18 cellular contexts compared by ENCODE assay signal in genomic region chr6:1377526-1378223, GRCh38. TPM values are rescaled to one million over a fixed set of nuclear protein-coding genes. Genes with fewer than 3 reads are reported as not detected.
DNase-seq lines count a peak whose midpoint lies in the region; ATAC-seq, FAIRE-seq and TF ChIP-seq lines count a peak whose summit lies in the region.
"Had no signal": no experiment of that assay in that cellular context is flagged by ENCODE, and none has a peak within 500 bp of the region (broad histone marks: within the 10 kb centered on the region; RNA-seq: fewer than 3 reads in every experiment).

No MANE protein-coding gene starts in this region.

- H3K27ac ChIP-seq in HepG2 (ENCODE audit: extremely low read length, insufficient read depth, low read length) = no peak overlapping the region
- no peak overlapping the region for H3K27ac ChIP-seq in right lobe of liver
- H3K27ac ChIP-seq in H1 (ENCODE audit: low read depth, low read length) = no peak overlapping the region
- H3K27ac ChIP-seq: RWPE1, stomach had no signal

- H3K9me3 ChIP-seq in HepG2 (ENCODE audit: low read length) (no peaks in the 10 kb centered on the region), right lobe of liver (no peaks in the 10 kb centered on the region), H1 (ENCODE audit: insufficient read depth in 2 of 2, low read depth in 1 of 2, low read length in 1 of 2) (no peaks in the 10 kb centered on the region), mucosa of descending colon (no peaks in the 10 kb centered on the region)

- no peak overlapping the region for H4K5ac ChIP-seq in H1 (ENCODE audit: insufficient read length, low read depth, low read length)

- peak overlapping the region; percentile 21 for H3K4me3 Mint-ChIP-seq in nephron progenitor cell
- H3K4me3 Mint-ChIP-seq: activated CD4-positive, alpha-beta T cell treated with anti-CD3 and anti-CD28 coated beads for 36 hours; activated T-cell treated with anti-CD3 and anti-CD28 coated beads, Interleukin-2, amount 50 U/mL, for 4 hours; T-helper 2 cell treated with Interferon-gamma antibody and Interleukin-4, amounts not matched to agents 5 μg/mL and 100 μg/mL, for 36 hours had no signal

- TF ChIP-seq CTCF in HepG2 (CRISPR knock-in tag; IDR thresholded peaks at IDR 0.05) (no peak), right lobe of liver (IDR thresholded peaks at IDR 0.05) (no peak), H1 (IDR thresholded peaks at IDR 0.05; ENCODE audit: control extremely low read depth in 1 of 3, insufficient read depth in 1 of 3, low read depth in 1 of 3, low read length in 3 of 3) (no peak), nephron progenitor cell (IDR thresholded peaks at IDR 0.05) (no peak), mucosa of descending colon (IDR thresholded peaks at IDR 0.05) (no peak)

- intact Hi-C loops in HepG2 (cut with micrococcal nuclease; ENCODE audit: unreplicated experiment) (no loop called here), right lobe of liver (cut with DNase I) (no loop called here), mucosa of descending colon (cut with DNase I, micrococcal nuclease) (no loop called here)

- H4K8ac ChIP-seq in H1 (ENCODE audit: extremely low read depth, insufficient read depth, low read length) = no peak overlapping the region

- H3K56ac ChIP-seq in H1 (replicated peaks; ENCODE audit: insufficient read length, low read depth, low read length) = no peak overlapping the region

- no peak overlapping the region for H2AK5ac ChIP-seq in H1 (ENCODE audit: low read depth, low read length)

- H3K4ac ChIP-seq in H1 (replicated peaks; ENCODE audit: insufficient read length, low read depth, low read length) = no peak overlapping the region

- FAIRE-seq in HepG2 (lab: Jason Lieb, UNC) (no peak), H1 (lab: Jason Lieb, UNC) (no peak)
- FAIRE-seq: kidney had no signal

- H3K79me1 ChIP-seq in H1 (ENCODE audit: low read depth, low read length) = no peaks in the 10 kb centered on the region

- peaks cover 6% of the 10 kb centered on the region; the same call in 1 of the 2 replicates for H3K23me2 ChIP-seq in H1 (ENCODE audit: low read depth, low read length)

- TF ChIP-seq EP300 in HepG2 (IDR thresholded peaks at IDR 0.05; ENCODE audit: low read depth in 2 of 2, low read length in 2 of 2) = no peak
- no peak for TF ChIP-seq EP300 in HepG2 (CRISPR knock-in tag; IDR thresholded peaks at IDR 0.05; ENCODE audit: borderline replicate concordance)
- no peak for TF ChIP-seq EP300 in H1 (IDR thresholded peaks at IDR 0.05; ENCODE audit: borderline replicate concordance in 1 of 2, low read depth in 2 of 2, low read length in 2 of 2)

- no peak overlapping the region for H3K14ac ChIP-seq in H1 (ENCODE audit: insufficient read length)

- H3K36me3 ChIP-seq in HepG2 (replicated peaks in 1 of 2; ENCODE audit: control insufficient read depth in 1 of 2, insufficient read depth in 2 of 2, low read length in 2 of 2) = no peaks in the 10 kb centered on the region
- no peaks in the 10 kb centered on the region for H3K36me3 ChIP-seq in right lobe of liver
- peaks cover 0 to 3% (median 0%) of the 10 kb centered on the region in 4 experiments; a peak in 1 of 8 replicates for H3K36me3 ChIP-seq in H1 (ENCODE audit: control insufficient read depth in 2 of 4, insufficient read depth in 4 of 4, low read length in 3 of 4)
- no peaks in the 10 kb centered on the region for H3K36me3 ChIP-seq in mucosa of descending colon (ENCODE audit: low read depth)
- H3K36me3 ChIP-seq: stomach had no signal

- no TSS peak for BruUV-seq in HepG2 (replicated peaks; lab: Mats Ljungman, UMichigan)

- H2BK12ac ChIP-seq in H1 (ENCODE audit: low read depth, low read length) = no peak overlapping the region

- TF ChIP-seq RAD21 in HepG2 (CRISPR knock-in tag; IDR thresholded peaks at IDR 0.05) (no peak), H1 (IDR thresholded peaks at IDR 0.05 in 1 of 2, conservative IDR thresholded peaks at IDR 0.05 in 1 of 2; ENCODE audit: low read depth in 2 of 2, low read length in 2 of 2) (no peak)

- H3K4me1 ChIP-seq in HepG2 (ENCODE audit: insufficient read depth, low read length) (peaks cover 11% of the 10 kb centered on the region; the same call in 1 of the 2 replicates), right lobe of liver (peaks cover 0 to 28% (median 2%) of the 10 kb centered on the region in 4 donors), H1 (replicated peaks in 1 of 4; ENCODE audit: control insufficient read depth in 3 of 4, insufficient read depth in 4 of 4, low read length in 3 of 4) (peaks cover 0 to 21% (median 5%) of the 10 kb centered on the region in 4 experiments; a peak in 5 of 7 replicates), mucosa of descending colon (ENCODE audit: low read depth) (peaks cover 18% of the 10 kb centered on the region)

- H2AFZ ChIP-seq in HepG2 (ENCODE audit: low read length) (no peak overlapping the region), H1 (ENCODE audit: low read length) (no peak overlapping the region)

- H3K9ac ChIP-seq in HepG2 (ENCODE audit: insufficient read depth, low read depth, low read length) (no peak overlapping the region), H1 (replicated peaks in 1 of 4; ENCODE audit: extremely low read depth in 1 of 4, low read depth in 3 of 4, low read length in 3 of 4) (no peak overlapping the region)

- ATAC-seq in HepG2 = no peak
- ATAC-seq in right lobe of liver = no peak
- ATAC-seq in esophagus mucosa = no peak
- no peak for ATAC-seq in HG02981 (IDR thresholded peaks at IDR 0.05; ENCODE audit: unreplicated experiment)
- no peak for ATAC-seq in mucosa of descending colon
- ATAC-seq: activated CD4-positive, alpha-beta T cell treated with anti-CD3 and anti-CD28 coated beads for 36 hours; activated T-cell treated with anti-CD3 and anti-CD28 coated beads, Interleukin-2, amount 50 U/mL, for 4 hours had no signal

- 63% methylated on average over 21 of the region's 21 CpGs for WGBS in HepG2 (ENCODE audit: low lambda C conversion rate)
- 10% methylated on average over 20 of the region's 21 CpGs for WGBS in right lobe of liver (ENCODE audit: insufficient coverage, low coverage, low lambda C conversion rate, missing lambda C conversion rate)
- WGBS in H1 (ENCODE audit: extremely low coverage in 1 of 2, insufficient coverage in 1 of 2, insufficient read length in 1 of 2, insufficient replicate concordance in 2 of 2, low coverage in 1 of 2, low lambda C conversion rate in 2 of 2, missing lambda C conversion rate in 1 of 2), 2 experiments = 10 to 100% methylated on average over 2 to 18 of the region's 21 CpGs

- H4K20me1 ChIP-seq in HepG2 (ENCODE audit: insufficient read depth, low read length) (no peaks in the 10 kb centered on the region; the same call in 1 of the 2 replicates), H1 (replicated peaks in 1 of 2; ENCODE audit: control insufficient read depth in 1 of 2, insufficient read depth in 2 of 2, low read length in 2 of 2) (peaks cover 10 to 18% of the 10 kb centered on the region in 2 experiments)

- in situ Hi-C loops in HepG2 (cut with HindIII; ENCODE audit: extremely low pct_ligation_motif_present, low pct_unique_long_range_greater_than_20kb) = no loop called here

- TF ChIP-seq POLR2A in HepG2 (IDR thresholded peaks at IDR 0.05; ENCODE audit: insufficient read depth in 1 of 2, low read depth in 2 of 2, low read length in 2 of 2) = no peak
- TF ChIP-seq POLR2A in right lobe of liver (IDR thresholded peaks at IDR 0.05) = no peak
- no peak for TF ChIP-seq POLR2A in H1 (IDR thresholded peaks at IDR 0.05; ENCODE audit: control extremely low read depth in 1 of 2, low read depth in 2 of 2, low read length in 2 of 2)

- no peak overlapping the region for H3K4me2 ChIP-seq in HepG2 (ENCODE audit: low read depth, low read length)
- H3K4me2 ChIP-seq in H1 (ENCODE audit: insufficient read depth in 1 of 2, low read depth in 2 of 2, low read length in 2 of 2) = peak overlapping the region; percentile 54 to 67

- no peak for DNase-seq in HepG2 (ENCODE audit: low spot score)
- no peak for DNase-seq in right lobe of liver
- DNase-seq in H1 (ENCODE audit: low read depth in 1 of 2, low spot score in 2 of 2) = no peak
- no peak for DNase-seq in nephron progenitor cell
- no peak for DNase-seq in islet precursor cell
- no peak for DNase-seq in mucosa of descending colon
- DNase-seq: activated CD4-positive, alpha-beta T cell treated with anti-CD3 and anti-CD28 coated beads for 36 hours; activated T-cell treated with anti-CD3 and anti-CD28 coated beads, Interleukin-2, amount 50 U/mL, for 4 hours; cerebellar nuclear complex; KG1; kidney; NCI-H2171 treated with DMSO at 0.1 percent for 48 hours; NK-92 treated with Interleukin-12 subunit alpha and Interleukin-12 subunit beta, amount 100 ng/mL, for 24 hours; stomach had no signal

- POLR2A ChIA-PET in HepG2 (lab: Yijun Ruan, JAX) = no interaction called here
- POLR2A ChIA-PET in H1 (lab: Charles Lee; ENCODE audit: partially characterized antibody) = interaction anchor here (1.4 to 2.6 kb wide), 3 partner anchors 8 to 19 kb away, joined by 3 to 7 read pairs (median 4); no protein-coding TSS in a partner anchor

- H3K23ac ChIP-seq in H1 (ENCODE audit: insufficient read length) = no peak overlapping the region

- H2BK15ac ChIP-seq in H1 (ENCODE audit: low read length) = no peak overlapping the region

- no peak overlapping the region for H2BK120ac ChIP-seq in H1 (replicated peaks; ENCODE audit: low read depth, low read length)

- H2BK5ac ChIP-seq in H1 (ENCODE audit: low read depth, low read length) = no peak overlapping the region

- peaks cover 12% of the 10 kb centered on the region for H3K9me3 Mint-ChIP-seq in nephron progenitor cell
- H3K9me3 Mint-ChIP-seq: T-helper 2 cell treated with Interferon-gamma antibody and Interleukin-4, amounts not matched to agents 5 μg/mL and 100 μg/mL, for 36 hours had no signal

- H3K27me3 Mint-ChIP-seq in nephron progenitor cell (ENCODE audit: low read depth, poor library complexity) = peaks cover 99% of the 10 kb centered on the region

- CTCF ChIA-PET in HepG2 (lab: Yijun Ruan, JAX; ENCODE audit: low intra/inter-chr PET ratio, low total read pairs) = no interaction called here
- CTCF ChIA-PET in H1 (lab: Charles Lee; ENCODE audit: partially characterized antibody) = interaction anchor here (1.0 to 2.6 kb wide), 7 partner anchors 9 to 67 kb away, joined by 3 to 10 read pairs (median 4); no protein-coding TSS in a partner anchor

- H3K27me3 ChIP-seq in HepG2 (ENCODE audit: control insufficient read depth in 1 of 2, insufficient read depth in 2 of 2, low read length in 2 of 2) = peaks cover 22 to 87% of the 10 kb centered on the region in 2 experiments
- H3K27me3 ChIP-seq in right lobe of liver = peaks cover 25 to 67% of the 10 kb centered on the region in 2 donors
- peaks cover 65 to 84% (median 76%) of the 10 kb centered on the region in 4 experiments for H3K27me3 ChIP-seq in H1 (replicated peaks in 1 of 4; ENCODE audit: control insufficient read depth in 3 of 4, extremely low read depth in 1 of 4, insufficient read depth in 3 of 4, low read length in 3 of 4)

- H3K4me1 Mint-ChIP-seq in nephron progenitor cell = peaks cover 9% of the 10 kb centered on the region

- H3K4me3 ChIP-seq in HepG2 (replicated peaks in 1 of 3; ENCODE audit: insufficient read depth in 1 of 3, low read depth in 2 of 3, low read length in 3 of 3) (no peak overlapping the region; a peak in 1 of 6 replicates), right lobe of liver (no peak overlapping the region), H1 (ENCODE audit: extremely low read depth in 1 of 4, insufficient read depth in 2 of 4, low read depth in 3 of 4, low read length in 4 of 4) (peak overlapping the region; percentile 9 to 53 (median 16); a peak in 5 of 8 replicates), mucosa of descending colon (no peak overlapping the region)

- H2BK20ac ChIP-seq in H1 (ENCODE audit: low read length) = no peak overlapping the region

- H3K36me3 Mint-ChIP-seq in nephron progenitor cell (ENCODE audit: low read depth) = no peaks in the 10 kb centered on the region

- H3K18ac ChIP-seq in H1 (ENCODE audit: extremely low read depth, low read length) = no peak overlapping the region

- no peak overlapping the region for H3K27ac Mint-ChIP-seq in nephron progenitor cell
- H3K27ac Mint-ChIP-seq: activated CD4-positive, alpha-beta T cell treated with anti-CD3 and anti-CD28 coated beads for 36 hours; T-helper 2 cell treated with Interferon-gamma antibody and Interleukin-4, amounts not matched to agents 5 μg/mL and 100 μg/mL, for 36 hours had no signal

- no peak overlapping the region for H4K91ac ChIP-seq in H1 (replicated peaks; ENCODE audit: insufficient read length, low read length)

- H3K79me2 ChIP-seq in HepG2 (ENCODE audit: insufficient read depth, low read length) (no peaks in the 10 kb centered on the region), H1 (ENCODE audit: control insufficient read depth in 1 of 2, insufficient read depth in 2 of 2, low read length in 2 of 2) (no peaks in the 10 kb centered on the region)

RNA-seq across cellular contexts. Expression of gene FOXF2, which starts 11.7 kb away (rescaled TPM):
- not detected in 2 replicates for total RNA-seq in HepG2 (2016; rRNA removed; fragmentation: Illumina TruSeq; extraction: Trizol)
- total RNA-seq in HepG2 (2016; cell fraction: cytosol; rRNA removed; fragmentation: Illumina TruSeq; extraction: Trizol; ENCODE audit: low read depth) = not detected in 2 replicates
- total RNA-seq in HepG2 (2016; cell fraction: insoluble cytoplasmic fraction; rRNA removed; fragmentation: Illumina TruSeq; extraction: Trizol) = not detected in 2 replicates
- total RNA-seq in HepG2 (2016; cell fraction: membrane; rRNA removed; fragmentation: Illumina TruSeq; extraction: Trizol) = not detected in 2 replicates
- not detected in 2 replicates for total RNA-seq in HepG2 (2016; cell fraction: nucleus; rRNA removed; fragmentation: Illumina TruSeq; extraction: Trizol)
- polyA plus RNA-seq in HepG2 (2011; rRNA removed) = not detected in 2 replicates
- 0.03 TPM in 2 replicates for polyA plus RNA-seq in HepG2 (2011; cell fraction: cytosol; rRNA removed)
- not detected in 2 replicates for polyA plus RNA-seq in HepG2 (2011; cell fraction: nucleus; rRNA removed)
- polyA plus RNA-seq in HepG2 (2012) = not detected in 2 replicates
- not detected in 2 replicates for polyA plus RNA-seq in HepG2 (2016; cell fraction: cytosol; fragmentation: Illumina TruSeq; extraction: Trizol; ENCODE audit: low read depth)
- polyA plus RNA-seq in HepG2 (2016; cell fraction: insoluble cytoplasmic fraction; fragmentation: Illumina TruSeq; extraction: Trizol; ENCODE audit: low read depth) = not detected in 2 replicates
- polyA plus RNA-seq in HepG2 (2016; cell fraction: membrane; fragmentation: Illumina TruSeq; extraction: Trizol; ENCODE audit: low read depth) = not detected in 2 replicates
- polyA plus RNA-seq in HepG2 (2016; cell fraction: nucleus; fragmentation: Illumina TruSeq; extraction: Trizol; ENCODE audit: insufficient read depth, low read depth) = not detected in 2 replicates
- 33.4 TPM in 1 of 2 replicates, not detected in the other for polyA minus RNA-seq in HepG2 (2011; rRNA and poly(A)+ RNA removed; ENCODE audit: low replicate concordance)
- polyA minus RNA-seq in HepG2 (2011; cell fraction: cytosol; rRNA and poly(A)+ RNA removed) = 0.26 and 0.30 TPM in 2 replicates
- polyA minus RNA-seq in HepG2 (2011; cell fraction: nucleus; rRNA and poly(A)+ RNA removed) = 0.13 TPM in 1 of 2 replicates, not detected in the other
- total RNA-seq in right lobe of liver = under 1 TPM in 2 of 6 experiments, not detected in 4; 0.11 to 0.19 TPM
- total RNA-seq in H1 (2021; fragmentation: NEBNext Ultra II Directional; extraction: Animal tissue kit (Norgen Biotek cat#: 25700)) = not detected in 2 replicates
- polyA plus RNA-seq in H1 (2011; rRNA removed) = 0.05 TPM in 2 replicates
- 0.08 TPM for polyA plus RNA-seq in H1 (2011; cell fraction: cytosol; rRNA removed)
- not detected for polyA plus RNA-seq in H1 (2011; cell fraction: nucleus; rRNA removed)
- not detected in 4 replicates for polyA plus RNA-seq in H1 (2012, experiment 1 of 2)
- not detected for polyA plus RNA-seq in H1 (2012, experiment 2 of 2)
- polyA plus RNA-seq in H1 (2013, experiment 1 of 2) = 0.06 TPM
- not detected for polyA plus RNA-seq in H1 (2013, experiment 2 of 2)
- not detected in 2 replicates for polyA minus RNA-seq in H1 (2011; rRNA and poly(A)+ RNA removed)
- polyA minus RNA-seq in H1 (2011; cell fraction: cytosol; rRNA and poly(A)+ RNA removed) = 0.81 TPM
- 0.30 TPM for polyA minus RNA-seq in H1 (2011; cell fraction: nucleus; rRNA and poly(A)+ RNA removed)
- total RNA-seq in esophagus mucosa = 0.64 TPM
- 10 to 100 TPM in 1 of 3 donors, 1 to 10 TPM in 2; 6.9 to 68.1 (median 7.1) TPM for total RNA-seq in mucosa of descending colon
- total RNA-seq: activated CD4-positive, alpha-beta T cell treated with anti-CD3 and anti-CD28 coated beads for 36 hours had no signal

Comparison
In these comparisons a context has a peak if more than half of its experiments do, and no peak if none do; other contexts are left out.
1. H3K4me3 ChIP-seq: peak in H1 (4 of 4); none in HepG2 (0 of 3), right lobe of liver (0 of 3) and mucosa of descending colon (single experiment).
2. Of the 41 proteins assayed by ChIP-seq in both HepG2 and H1: peak only in HepG2: EZH2; only in H1: none; in both: none; in neither: 40.